8 cellular contexts compared by ENCODE assay signal in genomic region chr6:118650500-118651281, GRCh38. TPM values are rescaled to one million over a fixed set of nuclear protein-coding genes. Genes with fewer than 3 reads are reported as not detected.
DNase-seq lines count a peak whose midpoint lies in the region; ATAC-seq and TF ChIP-seq lines count a peak whose summit lies in the region.

No MANE protein-coding gene starts in this region.

- H3K9me3 ChIP-seq in SK-N-MC (ENCODE audit: low read depth, low read length), result no peaks in the 10 kb centered on the region
- H3K9me3 ChIP-seq in adrenal gland (replicated peaks in 1 of 3), result no peaks in the 10 kb centered on the region
- no peaks in the 10 kb centered on the region for H3K9me3 ChIP-seq in right atrium auricular region
- no peaks in the 10 kb centered on the region for H3K9me3 ChIP-seq in psoas muscle

- H3K4me3 ChIP-seq in SK-N-MC (peak overlapping the region; percentile 87), adrenal gland (peak overlapping the region; percentile 66 to 100 (median 78)), right atrium auricular region (peak overlapping the region; percentile 77 to 85), psoas muscle (peak overlapping the region; percentile 97)

- H3K4me1 ChIP-seq in adrenal gland (replicated peaks in 1 of 2), result peaks cover 14 to 35% of the 10 kb centered on the region in 2 donors
- H3K4me1 ChIP-seq in right atrium auricular region, result peaks cover 0 to 18% of the 10 kb centered on the region in 2 donors
- peaks cover 19% of the 10 kb centered on the region for H3K4me1 ChIP-seq in psoas muscle

- no peaks in the 10 kb centered on the region for H3K36me3 ChIP-seq in SK-N-MC (ENCODE audit: insufficient read depth, low read length)
- no peaks in the 10 kb centered on the region for H3K36me3 ChIP-seq in adrenal gland (replicated peaks in 1 of 2)
- no peaks in the 10 kb centered on the region for H3K36me3 ChIP-seq in right atrium auricular region
- H3K36me3 ChIP-seq in psoas muscle (ENCODE audit: insufficient read depth in 1 of 2, low read depth in 1 of 2), result no peaks in the 10 kb centered on the region

- DNase-seq in Caki2 (ENCODE audit: low read depth), result peak; percentile 39
- DNase-seq in SK-N-MC (ENCODE audit: low read depth, low spot score), result no peak
- peak; percentile 51 to 64 (median 56) for DNase-seq in adrenal gland
- peak; percentile 63 for DNase-seq in right atrium auricular region (ENCODE audit: low spot score)
- DNase-seq in psoas muscle, result peak; percentile 55 to 76
- DNase-seq in NCI-H510A (lab: John Stamatoyannopoulos, UW), result no peak

- peak overlapping the region; percentile 83 for H3K9ac ChIP-seq in SK-N-MC (ENCODE audit: insufficient read length)

- ATAC-seq in GM19397 (IDR thresholded peaks at IDR 0.05; ENCODE audit: unreplicated experiment) (peak; percentile 40), HG03457 (IDR thresholded peaks at IDR 0.05; ENCODE audit: unreplicated experiment) (peak; percentile 31), psoas muscle (peak; percentile 72 to 78 (median 76))

- in situ Hi-C loops in Caki2 (cut with HindIII; ENCODE audit: low pct_unique_long_range_greater_than_20kb, low sequenced_read_pairs), result no loop called here

- peak in 1 of 2 donors; percentile 37 for TF ChIP-seq POLR2A in adrenal gland (IDR thresholded peaks at IDR 0.05)

- TF ChIP-seq CTCF in adrenal gland (IDR thresholded peaks at IDR 0.05) (peak in 2 of 6 experiments; percentile 33 to 43), right atrium auricular region (IDR thresholded peaks at IDR 0.05) (peak in 1 of 2 donors; percentile 16), psoas muscle (IDR thresholded peaks at IDR 0.05) (peak; percentile 12)

- intact Hi-C loops in adrenal gland (cut with DNase I), result loop anchor here in 1 of 2 donors (10.0 kb wide), 1 partner anchor 54 kb away; no protein-coding TSS in a partner anchor
- intact Hi-C loops in psoas muscle (cut with DNase I), result loop anchor here (5.0 to 10.0 kb wide), 2 partner anchors 57 to 124 kb away; no protein-coding TSS in a partner anchor

- WGBS in adrenal gland, 4 donors, result 0 to 3% (median 1%) methylated on average over 22 to 88 of the region's 88 CpGs
- WGBS in psoas muscle, 3 donors, result 0% methylated on average over 59 to 88 of the region's 88 CpGs

- no peaks in the 10 kb centered on the region for H3K27me3 ChIP-seq in adrenal gland
- H3K27me3 ChIP-seq in right atrium auricular region, result no peaks in the 10 kb centered on the region
- no peaks in the 10 kb centered on the region for H3K27me3 ChIP-seq in psoas muscle (ENCODE audit: insufficient read depth in 3 of 3, low read length in 2 of 3)

- H3K27ac ChIP-seq in SK-N-MC (0 out of 2 replicates have a peak overlapping the region, but pooled peaks have one; percentile 21), adrenal gland (peak overlapping the region; percentile 82 to 99 (median 95)), right atrium auricular region (peak overlapping the region; percentile 96 to 98), psoas muscle (peak overlapping the region; percentile 99)

RNA-seq across cellular contexts. Expression of gene CEP85L, which starts 0.7 kb away (rescaled TPM):
- 2.2 and 2.8 TPM in 2 replicates for total RNA-seq in Caki2 (2014; rRNA removed; shearing (Covaris generic); ENCODE audit: low replicate concordance)
- 10 to 100 TPM; 14.6 to 45.3 (median 26.5) TPM for total RNA-seq in adrenal gland
- 1 to 10 TPM; 2.3 to 7.1 (median 6.6) TPM for polyA plus RNA-seq in adrenal gland
- 1 to 10 TPM; 4.5 to 6.8 TPM for total RNA-seq in right atrium auricular region
- 10 to 100 TPM; 18.9 to 25.1 (median 21.9) TPM for total RNA-seq in psoas muscle
- 1 to 10 TPM; 2.3 to 6.9 (median 5.0) TPM for polyA plus RNA-seq in psoas muscle

Comparison
In these comparisons a context has a peak if more than half of its experiments do, and no peak if none do; other contexts are left out.
1. DNase-seq: peak in Caki2 (single experiment), adrenal gland (7 of 7), right atrium auricular region (single experiment) and psoas muscle (2 of 2); none in SK-N-MC (single experiment) and NCI-H510A (single experiment).
2. H3K27ac ChIP-seq: peak in every context shown above with its lines; median percentile 99 in psoas muscle; 97 in right atrium auricular region; 95 in adrenal gland; 21 in SK-N-MC.
3. Peak in every context shown above with its lines, with median percentiles within 50 percentile points of each other: ATAC-seq and H3K4me3 ChIP-seq.